In the genomic region with DNA sequence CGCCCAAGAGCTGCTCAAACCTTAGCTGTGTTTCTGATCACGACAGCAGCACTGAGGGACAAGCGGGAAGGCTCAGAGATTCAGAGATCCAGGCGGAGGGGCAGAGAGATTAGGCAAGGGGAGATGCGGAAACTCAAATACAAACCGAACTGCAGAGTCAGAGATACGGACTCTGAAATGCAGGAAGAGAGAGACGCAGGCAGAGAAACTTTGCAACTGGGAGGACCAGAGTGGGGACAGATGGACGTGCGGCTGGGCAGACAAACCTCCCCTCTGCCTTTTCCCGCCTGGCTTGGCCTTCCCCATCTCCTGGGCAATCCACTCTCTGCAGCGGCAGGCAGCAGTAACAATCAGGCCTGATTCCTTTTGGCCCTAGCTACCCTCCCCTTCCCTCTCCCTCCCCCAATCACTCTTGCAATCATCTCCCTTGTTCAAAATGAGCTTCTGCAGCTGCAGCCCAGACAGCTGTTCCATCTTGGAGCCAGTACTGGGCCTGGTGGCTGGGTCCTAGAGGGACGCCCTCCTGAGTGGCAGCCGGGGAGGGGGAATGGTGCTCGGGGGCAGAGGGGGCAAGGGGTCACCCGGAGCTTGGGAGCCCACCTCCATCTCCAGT, we compare ENCODE assay signal across 1 cellular context.
TF ChIP-seq lines count a peak whose summit lies in the region.

No MANE protein-coding gene starts in this region.

TF ChIP-seq in H1, 55 proteins besides CTCF, POLR2A, EP300 and RAD21:
- TF ChIP-seq JUN (IDR thresholded peaks at IDR 0.05; ENCODE audit: low read depth, low read length) (no peak), PHF8 (conservative IDR thresholded peaks at IDR 0.05; ENCODE audit: low read depth, low read length) (no peak), CHD2 (IDR thresholded peaks at IDR 0.05; ENCODE audit: low read length) (no peak), FOSL1 (IDR thresholded peaks at IDR 0.05; ENCODE audit: insufficient read depth, low read depth, low read length) (no peak), CBX5 (IDR thresholded peaks at IDR 0.05; ENCODE audit: low read depth, low read length) (no peak), SIX5 (IDR thresholded peaks at IDR 0.05; ENCODE audit: low read depth, low read length) (no peak), SIN3A (conservative IDR thresholded peaks at IDR 0.05 in 1 of 2, IDR thresholded peaks at IDR 0.05 in 1 of 2; ENCODE audit: low read depth in 1 of 2, low read length in 2 of 2) (no peak), CTBP2 (IDR thresholded peaks at IDR 0.05; ENCODE audit: borderline replicate concordance, insufficient read depth, insufficient read length, low read length) (no peak), SP2 (IDR thresholded peaks at IDR 0.05; ENCODE audit: low read length) (no peak), KDM4A (IDR thresholded peaks at IDR 0.05; ENCODE audit: low read depth, low read length, severe bottlenecking) (no peak), RBBP5 (IDR thresholded peaks at IDR 0.05; ENCODE audit: borderline replicate concordance, low read depth, low read length) (no peak)
- TF ChIP-seq, protein P1, sequence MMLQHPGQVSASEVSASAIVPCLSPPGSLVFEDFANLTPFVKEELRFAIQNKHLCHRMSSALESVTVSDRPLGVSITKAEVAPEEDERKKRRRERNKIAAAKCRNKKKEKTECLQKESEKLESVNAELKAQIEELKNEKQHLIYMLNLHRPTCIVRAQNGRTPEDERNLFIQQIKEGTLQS (IDR thresholded peaks at IDR 0.05; ENCODE audit: insufficient read depth, low read depth, low read length), result no peak
